5 cellular contexts compared by ENCODE assay signal in genomic region chr6:41073968-41074691, GRCh38. TPM values are rescaled to one million over a fixed set of nuclear protein-coding genes. Genes with fewer than 3 reads are reported as not detected.
DNase-seq lines count a peak whose midpoint lies in the region; ATAC-seq, FAIRE-seq and TF ChIP-seq lines count a peak whose summit lies in the region.

No MANE protein-coding gene starts in this region.

- H3K9ac ChIP-seq in HUES48 (ENCODE audit: low read depth, low read length) (peak overlapping the region; percentile 92), HepG2 (ENCODE audit: insufficient read depth, low read depth, low read length) (peak overlapping the region; percentile 99)

- H3K9me3 ChIP-seq in HUES48 (ENCODE audit: control insufficient read depth, insufficient read depth, low read length), result no peaks in the 10 kb centered on the region
- H3K9me3 ChIP-seq in HepG2 (ENCODE audit: low read length), result no peaks in the 10 kb centered on the region

- no peak for TF ChIP-seq RAD21 in HepG2 (CRISPR knock-in tag; IDR thresholded peaks at IDR 0.05)

- peaks cover 37% of the 10 kb centered on the region for H3K4me1 Mint-ChIP-seq in WTC11

- DNase-seq in WTC11 (ENCODE audit: low spot score) (no peak), HepG2 (ENCODE audit: low spot score) (no peak), sciatic nerve (ENCODE audit: low spot score) (no peak)

- BruUV-seq in HepG2 (replicated peaks; lab: Mats Ljungman, UMichigan), result TSS peak; percentile 64

- H3K27ac ChIP-seq in HUES48 (ENCODE audit: low read depth, low read length) (peak overlapping the region; percentile 99), HepG2 (ENCODE audit: extremely low read length, insufficient read depth, low read length) (peak overlapping the region; percentile 97)

- peaks cover 29% of the 10 kb centered on the region for H3K36me3 ChIP-seq in HUES48 (ENCODE audit: control insufficient read depth, insufficient read depth, low read length)
- H3K36me3 ChIP-seq in HepG2 (replicated peaks in 1 of 2; ENCODE audit: control insufficient read depth in 1 of 2, insufficient read depth in 2 of 2, low read length in 2 of 2), result peaks cover 4 to 10% of the 10 kb centered on the region in 2 experiments

- H4K20me1 ChIP-seq in HepG2 (ENCODE audit: insufficient read depth, low read length), result peaks cover 17% of the 10 kb centered on the region

- ATAC-seq in WTC11, result no peak
- ATAC-seq in HepG2, result no peak
- no peak for ATAC-seq in sciatic nerve
- no peak for ATAC-seq in GM18873 (IDR thresholded peaks at IDR 0.05; ENCODE audit: low FRiP score, unreplicated experiment)

- TF ChIP-seq EP300 in HepG2 (IDR thresholded peaks at IDR 0.05; ENCODE audit: low read depth in 2 of 2, low read length in 2 of 2), result no peak
- no peak for TF ChIP-seq EP300 in HepG2 (CRISPR knock-in tag; IDR thresholded peaks at IDR 0.05; ENCODE audit: borderline replicate concordance)

- WGBS in HepG2 (ENCODE audit: low lambda C conversion rate), result under 1% methylated on average over 11 of the region's 11 CpGs

- in situ Hi-C loops in HepG2 (cut with HindIII; ENCODE audit: extremely low pct_ligation_motif_present, low pct_unique_long_range_greater_than_20kb), result loop anchor here (5.0 kb wide), 1 partner anchor 77 kb away; no protein-coding TSS in a partner anchor

- no peak overlapping the region for H2AFZ ChIP-seq in HepG2 (ENCODE audit: low read length)

- no peak for FAIRE-seq in HepG2 (lab: Jason Lieb, UNC)

- CTCF ChIA-PET in WTC11 (lab: Charles Lee) (interaction anchor here (1.6 kb wide), 1 partner anchor 27 kb away, joined by 4 read pairs; no protein-coding TSS in a partner anchor), HepG2 (lab: Yijun Ruan, JAX; ENCODE audit: low intra/inter-chr PET ratio, low total read pairs) (no interaction called here)

- peaks cover 63% of the 10 kb centered on the region for H3K79me2 ChIP-seq in HepG2 (ENCODE audit: insufficient read depth, low read length)

- peak overlapping the region; percentile 85 for H3K4me3 Mint-ChIP-seq in WTC11

- H3K4me2 ChIP-seq in HepG2 (ENCODE audit: low read depth, low read length), result peak overlapping the region; percentile 93

- peaks cover 14% of the 10 kb centered on the region for H3K36me3 Mint-ChIP-seq in WTC11

- no peaks in the 10 kb centered on the region for H3K27me3 ChIP-seq in HUES48 (ENCODE audit: control insufficient read depth, insufficient read depth, low read length)
- no peaks in the 10 kb centered on the region; a peak in 2 of 5 replicates for H3K27me3 ChIP-seq in HepG2 (ENCODE audit: control insufficient read depth in 1 of 2, insufficient read depth in 2 of 2, low read length in 2 of 2)

- intact Hi-C loops in HepG2 (cut with micrococcal nuclease; ENCODE audit: unreplicated experiment), result loop anchor here (2.0 kb wide), 2 partner anchors 115 to 175 kb away; no protein-coding TSS in a partner anchor
- intact Hi-C loops in sciatic nerve (cut with DNase I), result no loop called here

- TF ChIP-seq CTCF in WTC11 (IDR thresholded peaks at IDR 0.05) (no peak), HepG2 (CRISPR knock-in tag; IDR thresholded peaks at IDR 0.05) (no peak)

- peak overlapping the region; percentile 86 for H3K4me3 ChIP-seq in HUES48 (ENCODE audit: low read depth, low read length)
- peak overlapping the region; percentile 97 to 100 (median 98) for H3K4me3 ChIP-seq in HepG2 (replicated peaks in 1 of 3; ENCODE audit: insufficient read depth in 1 of 3, low read depth in 2 of 3, low read length in 3 of 3)

- peaks cover 31% of the 10 kb centered on the region for H3K4me1 ChIP-seq in HUES48 (ENCODE audit: control insufficient read depth, insufficient read depth, low read length)
- peaks cover 43% of the 10 kb centered on the region for H3K4me1 ChIP-seq in HepG2 (ENCODE audit: insufficient read depth, low read length)

- POLR2A ChIA-PET in WTC11 (lab: Charles Lee), result no interaction called here
- POLR2A ChIA-PET in HepG2 (lab: Yijun Ruan, JAX), result interaction anchor here (1.2 to 1.7 kb wide), 3 partner anchors 10 to 163 kb away, joined by 3 to 7 read pairs (median 7); no protein-coding TSS in a partner anchor

- H3K9me3 Mint-ChIP-seq in WTC11, result no peaks in the 10 kb centered on the region

- TF ChIP-seq POLR2A in HepG2 (IDR thresholded peaks at IDR 0.05; ENCODE audit: insufficient read depth in 1 of 2, low read depth in 2 of 2, low read length in 2 of 2), result no peak

- H3K27ac Mint-ChIP-seq in WTC11, result peak overlapping the region; percentile 92

- H3K27me3 Mint-ChIP-seq in WTC11 (ENCODE audit: low read depth), result no peaks in the 10 kb centered on the region

RNA-seq across cellular contexts. Expression of gene NFYA, which starts 1.4 kb away (rescaled TPM):
- total RNA-seq in WTC11 (2021) (34.7 to 37.7 TPM (median 35.8 TPM) in 3 replicates), HepG2 (2016; rRNA removed; fragmentation: Illumina TruSeq; extraction: Trizol) (22.9 and 52.0 TPM in 2 replicates), sciatic nerve (27.7 TPM)
- total RNA-seq in HepG2 (2016; cell fraction: cytosol; rRNA removed; fragmentation: Illumina TruSeq; extraction: Trizol; ENCODE audit: low read depth), result 3.6 and 4.8 TPM in 2 replicates
- 22.0 and 49.9 TPM in 2 replicates for total RNA-seq in HepG2 (2016; cell fraction: insoluble cytoplasmic fraction; rRNA removed; fragmentation: Illumina TruSeq; extraction: Trizol)
- total RNA-seq in HepG2 (2016; cell fraction: membrane; rRNA removed; fragmentation: Illumina TruSeq; extraction: Trizol), result 18.4 and 21.5 TPM in 2 replicates
- total RNA-seq in HepG2 (2016; cell fraction: nucleus; rRNA removed; fragmentation: Illumina TruSeq; extraction: Trizol), result 33.7 and 34.3 TPM in 2 replicates
- 14.8 and 16.0 TPM in 2 replicates for polyA plus RNA-seq in HepG2 (2011; rRNA removed)
- 9.2 and 9.9 TPM in 2 replicates for polyA plus RNA-seq in HepG2 (2011; cell fraction: cytosol; rRNA removed)
- polyA plus RNA-seq in HepG2 (2011; cell fraction: nucleus; rRNA removed), result 19.0 and 21.1 TPM in 2 replicates
- polyA plus RNA-seq in HepG2 (2012), result 18.5 and 18.9 TPM in 2 replicates
- polyA plus RNA-seq in HepG2 (2016; cell fraction: cytosol; fragmentation: Illumina TruSeq; extraction: Trizol; ENCODE audit: low read depth), result 2.2 and 3.1 TPM in 2 replicates
- 61.2 and 64.1 TPM in 2 replicates for polyA plus RNA-seq in HepG2 (2016; cell fraction: insoluble cytoplasmic fraction; fragmentation: Illumina TruSeq; extraction: Trizol; ENCODE audit: low read depth)
- polyA plus RNA-seq in HepG2 (2016; cell fraction: membrane; fragmentation: Illumina TruSeq; extraction: Trizol; ENCODE audit: low read depth), result 9.3 and 11.6 TPM in 2 replicates
- 65.3 and 68.8 TPM in 2 replicates for polyA plus RNA-seq in HepG2 (2016; cell fraction: nucleus; fragmentation: Illumina TruSeq; extraction: Trizol; ENCODE audit: insufficient read depth, low read depth)
- polyA minus RNA-seq in HepG2 (2011; rRNA and poly(A)+ RNA removed; ENCODE audit: low replicate concordance), result 53.8 and 56.2 TPM in 2 replicates
- 15.1 and 18.1 TPM in 2 replicates for polyA minus RNA-seq in HepG2 (2011; cell fraction: cytosol; rRNA and poly(A)+ RNA removed)
- polyA minus RNA-seq in HepG2 (2011; cell fraction: nucleus; rRNA and poly(A)+ RNA removed), result 22.9 and 23.2 TPM in 2 replicates

RNA-seq across cellular contexts. Expression of gene OARD1, which starts 2.0 kb away (rescaled TPM):
- 33.7 to 37.0 TPM (median 36.5 TPM) in 3 replicates for total RNA-seq in WTC11 (2021)
- 49.0 and 60.4 TPM in 2 replicates for total RNA-seq in HepG2 (2016; rRNA removed; fragmentation: Illumina TruSeq; extraction: Trizol)
- total RNA-seq in HepG2 (2016; cell fraction: cytosol; rRNA removed; fragmentation: Illumina TruSeq; extraction: Trizol; ENCODE audit: low read depth), result 27.4 and 28.2 TPM in 2 replicates
- total RNA-seq in HepG2 (2016; cell fraction: insoluble cytoplasmic fraction; rRNA removed; fragmentation: Illumina TruSeq; extraction: Trizol), result 49.5 and 55.0 TPM in 2 replicates
- total RNA-seq in HepG2 (2016; cell fraction: membrane; rRNA removed; fragmentation: Illumina TruSeq; extraction: Trizol), result 39.5 and 41.0 TPM in 2 replicates
- 50.8 and 56.3 TPM in 2 replicates for total RNA-seq in HepG2 (2016; cell fraction: nucleus; rRNA removed; fragmentation: Illumina TruSeq; extraction: Trizol)
- polyA plus RNA-seq in HepG2 (2011; rRNA removed), result 14.0 and 18.4 TPM in 2 replicates
- 8.9 and 11.4 TPM in 2 replicates for polyA plus RNA-seq in HepG2 (2011; cell fraction: cytosol; rRNA removed)
- 21.1 TPM in 2 replicates for polyA plus RNA-seq in HepG2 (2011; cell fraction: nucleus; rRNA removed)
- 29.6 and 43.1 TPM in 2 replicates for polyA plus RNA-seq in HepG2 (2012)
- 32.3 and 41.1 TPM in 2 replicates for polyA plus RNA-seq in HepG2 (2016; cell fraction: cytosol; fragmentation: Illumina TruSeq; extraction: Trizol; ENCODE audit: low read depth)
- 75.4 and 76.2 TPM in 2 replicates for polyA plus RNA-seq in HepG2 (2016; cell fraction: insoluble cytoplasmic fraction; fragmentation: Illumina TruSeq; extraction: Trizol; ENCODE audit: low read depth)
- 40.8 and 42.5 TPM in 2 replicates for polyA plus RNA-seq in HepG2 (2016; cell fraction: membrane; fragmentation: Illumina TruSeq; extraction: Trizol; ENCODE audit: low read depth)
- polyA plus RNA-seq in HepG2 (2016; cell fraction: nucleus; fragmentation: Illumina TruSeq; extraction: Trizol; ENCODE audit: insufficient read depth, low read depth), result 45.0 and 50.9 TPM in 2 replicates
- 5.5 and 10.5 TPM in 2 replicates for polyA minus RNA-seq in HepG2 (2011; rRNA and poly(A)+ RNA removed; ENCODE audit: low replicate concordance)
- 4.2 and 5.0 TPM in 2 replicates for polyA minus RNA-seq in HepG2 (2011; cell fraction: cytosol; rRNA and poly(A)+ RNA removed)
- polyA minus RNA-seq in HepG2 (2011; cell fraction: nucleus; rRNA and poly(A)+ RNA removed), result 52.7 and 65.8 TPM in 2 replicates
- 26.4 TPM for total RNA-seq in sciatic nerve

RNA-seq across cellular contexts. Expression of gene APOBEC2, which starts 21.1 kb away (rescaled TPM):
- not detected in 3 replicates for total RNA-seq in WTC11 (2021)
- 0.09 and 0.35 TPM in 2 replicates for total RNA-seq in HepG2 (2016; rRNA removed; fragmentation: Illumina TruSeq; extraction: Trizol)
- not detected in 2 replicates for total RNA-seq in HepG2 (2016; cell fraction: cytosol; rRNA removed; fragmentation: Illumina TruSeq; extraction: Trizol; ENCODE audit: low read depth)
- total RNA-seq in HepG2 (2016; cell fraction: insoluble cytoplasmic fraction; rRNA removed; fragmentation: Illumina TruSeq; extraction: Trizol), result 0.09 and 0.33 TPM in 2 replicates
- total RNA-seq in HepG2 (2016; cell fraction: membrane; rRNA removed; fragmentation: Illumina TruSeq; extraction: Trizol), result not detected in 2 replicates
- total RNA-seq in HepG2 (2016; cell fraction: nucleus; rRNA removed; fragmentation: Illumina TruSeq; extraction: Trizol), result not detected in 2 replicates
- not detected in 2 replicates for polyA plus RNA-seq in HepG2 (2011; rRNA removed)
- 0.08 and 0.10 TPM in 2 replicates for polyA plus RNA-seq in HepG2 (2011; cell fraction: cytosol; rRNA removed)
- not detected in 2 replicates for polyA plus RNA-seq in HepG2 (2011; cell fraction: nucleus; rRNA removed)
- polyA plus RNA-seq in HepG2 (2012), result 0.28 and 0.79 TPM in 2 replicates
- not detected in 2 replicates for polyA plus RNA-seq in HepG2 (2016; cell fraction: cytosol; fragmentation: Illumina TruSeq; extraction: Trizol; ENCODE audit: low read depth)
- polyA plus RNA-seq in HepG2 (2016; cell fraction: insoluble cytoplasmic fraction; fragmentation: Illumina TruSeq; extraction: Trizol; ENCODE audit: low read depth), result 0.44 TPM in 1 of 2 replicates, not detected in the other
- polyA plus RNA-seq in HepG2 (2016; cell fraction: membrane; fragmentation: Illumina TruSeq; extraction: Trizol; ENCODE audit: low read depth), result not detected in 2 replicates
- polyA plus RNA-seq in HepG2 (2016; cell fraction: nucleus; fragmentation: Illumina TruSeq; extraction: Trizol; ENCODE audit: insufficient read depth, low read depth), result not detected in 2 replicates
- not detected in 2 replicates for polyA minus RNA-seq in HepG2 (2011; rRNA and poly(A)+ RNA removed; ENCODE audit: low replicate concordance)
- polyA minus RNA-seq in HepG2 (2011; cell fraction: cytosol; rRNA and poly(A)+ RNA removed), result not detected in 2 replicates
- 0.64 TPM in 1 of 2 replicates, not detected in the other for polyA minus RNA-seq in HepG2 (2011; cell fraction: nucleus; rRNA and poly(A)+ RNA removed)
- total RNA-seq in sciatic nerve, result not detected

RNA-seq across cellular contexts. Expression of gene TSPO2, which starts 31.9 kb away (rescaled TPM):
- not detected in 3 replicates for total RNA-seq in WTC11 (2021)
- total RNA-seq in HepG2 (2016; rRNA removed; fragmentation: Illumina TruSeq; extraction: Trizol), result not detected in 2 replicates
- total RNA-seq in HepG2 (2016; cell fraction: cytosol; rRNA removed; fragmentation: Illumina TruSeq; extraction: Trizol; ENCODE audit: low read depth), result not detected in 2 replicates
- total RNA-seq in HepG2 (2016; cell fraction: insoluble cytoplasmic fraction; rRNA removed; fragmentation: Illumina TruSeq; extraction: Trizol), result 0.21 and 0.28 TPM in 2 replicates
- not detected in 2 replicates for total RNA-seq in HepG2 (2016; cell fraction: membrane; rRNA removed; fragmentation: Illumina TruSeq; extraction: Trizol)
- not detected in 2 replicates for total RNA-seq in HepG2 (2016; cell fraction: nucleus; rRNA removed; fragmentation: Illumina TruSeq; extraction: Trizol)
- 0.14 and 0.55 TPM in 2 replicates for polyA plus RNA-seq in HepG2 (2011; rRNA removed)
- 0.14 and 0.51 TPM in 2 replicates for polyA plus RNA-seq in HepG2 (2011; cell fraction: cytosol; rRNA removed)
- 0.16 TPM in 1 of 2 replicates, not detected in the other for polyA plus RNA-seq in HepG2 (2011; cell fraction: nucleus; rRNA removed)
- polyA plus RNA-seq in HepG2 (2012), result 0.25 TPM in 1 of 2 replicates, not detected in the other
- polyA plus RNA-seq in HepG2 (2016; cell fraction: cytosol; fragmentation: Illumina TruSeq; extraction: Trizol; ENCODE audit: low read depth), result not detected in 2 replicates
- not detected in 2 replicates for polyA plus RNA-seq in HepG2 (2016; cell fraction: insoluble cytoplasmic fraction; fragmentation: Illumina TruSeq; extraction: Trizol; ENCODE audit: low read depth)
- not detected in 2 replicates for polyA plus RNA-seq in HepG2 (2016; cell fraction: membrane; fragmentation: Illumina TruSeq; extraction: Trizol; ENCODE audit: low read depth)
- not detected in 2 replicates for polyA plus RNA-seq in HepG2 (2016; cell fraction: nucleus; fragmentation: Illumina TruSeq; extraction: Trizol; ENCODE audit: insufficient read depth, low read depth)
- polyA minus RNA-seq in HepG2 (2011; rRNA and poly(A)+ RNA removed; ENCODE audit: low replicate concordance), result 0.72 TPM in 1 of 2 replicates, not detected in the other
- not detected in 2 replicates for polyA minus RNA-seq in HepG2 (2011; cell fraction: cytosol; rRNA and poly(A)+ RNA removed)
- not detected in 2 replicates for polyA minus RNA-seq in HepG2 (2011; cell fraction: nucleus; rRNA and poly(A)+ RNA removed)
- 0.53 TPM for total RNA-seq in sciatic nerve

RNA-seq across cellular contexts. Expression of gene UNC5CL, which starts 35.1 kb away (rescaled TPM):
- 3.3 to 4.5 TPM (median 3.6 TPM) in 3 replicates for total RNA-seq in WTC11 (2021)
- 0.87 and 2.4 TPM in 2 replicates for total RNA-seq in HepG2 (2016; rRNA removed; fragmentation: Illumina TruSeq; extraction: Trizol)
- 0.26 and 0.30 TPM in 2 replicates for total RNA-seq in HepG2 (2016; cell fraction: cytosol; rRNA removed; fragmentation: Illumina TruSeq; extraction: Trizol; ENCODE audit: low read depth)
- 1.1 and 2.3 TPM in 2 replicates for total RNA-seq in HepG2 (2016; cell fraction: insoluble cytoplasmic fraction; rRNA removed; fragmentation: Illumina TruSeq; extraction: Trizol)
- 0.55 and 0.80 TPM in 2 replicates for total RNA-seq in HepG2 (2016; cell fraction: membrane; rRNA removed; fragmentation: Illumina TruSeq; extraction: Trizol)
- total RNA-seq in HepG2 (2016; cell fraction: nucleus; rRNA removed; fragmentation: Illumina TruSeq; extraction: Trizol), result 3.5 and 4.1 TPM in 2 replicates
- polyA plus RNA-seq in HepG2 (2011; rRNA removed), result 2.5 TPM in 2 replicates
- 1.00 and 1.4 TPM in 2 replicates for polyA plus RNA-seq in HepG2 (2011; cell fraction: cytosol; rRNA removed)
- 15.4 and 20.4 TPM in 2 replicates for polyA plus RNA-seq in HepG2 (2011; cell fraction: nucleus; rRNA removed)
- polyA plus RNA-seq in HepG2 (2012), result 2.4 and 2.5 TPM in 2 replicates
- polyA plus RNA-seq in HepG2 (2016; cell fraction: cytosol; fragmentation: Illumina TruSeq; extraction: Trizol; ENCODE audit: low read depth), result 0.23 and 0.29 TPM in 2 replicates
- polyA plus RNA-seq in HepG2 (2016; cell fraction: insoluble cytoplasmic fraction; fragmentation: Illumina TruSeq; extraction: Trizol; ENCODE audit: low read depth), result 0.71 and 0.86 TPM in 2 replicates
- 0.43 and 0.89 TPM in 2 replicates for polyA plus RNA-seq in HepG2 (2016; cell fraction: membrane; fragmentation: Illumina TruSeq; extraction: Trizol; ENCODE audit: low read depth)
- polyA plus RNA-seq in HepG2 (2016; cell fraction: nucleus; fragmentation: Illumina TruSeq; extraction: Trizol; ENCODE audit: insufficient read depth, low read depth), result 9.8 and 11.9 TPM in 2 replicates
- 1.6 TPM in 1 of 2 replicates, not detected in the other for polyA minus RNA-seq in HepG2 (2011; rRNA and poly(A)+ RNA removed; ENCODE audit: low replicate concordance)
- 0.35 TPM in 1 of 2 replicates, not detected in the other for polyA minus RNA-seq in HepG2 (2011; cell fraction: cytosol; rRNA and poly(A)+ RNA removed)
- 2.5 and 4.4 TPM in 2 replicates for polyA minus RNA-seq in HepG2 (2011; cell fraction: nucleus; rRNA and poly(A)+ RNA removed)
- 1.6 TPM for total RNA-seq in sciatic nerve
